ENCODE assay signal across 26 cellular contexts in genomic region chr3:132286035-132286434, GRCh38. TPM values are rescaled to one million over a fixed set of nuclear protein-coding genes. Genes with fewer than 3 reads are reported as not detected.
"Had no signal": no experiment of that assay in that cellular context is flagged by ENCODE, and none has a peak within 500 bp of the region (broad histone marks: within the 10 kb centered on the region; RNA-seq: fewer than 3 reads in every experiment).

No MANE protein-coding gene starts in this region.

- DNase-seq: activated CD4-positive, alpha-beta T cell treated with anti-CD3 and anti-CD28 coated beads, Interleukin-2, amount 50 U/mL, for 1 hour; activated CD8-positive, alpha-beta T cell treated with anti-CD3 and anti-CD28 coated beads for 36 hours; activated gamma-delta T cell treated with Interleukin-2 at 50 U/mL for 16 hours; activated naive CD8-positive, alpha-beta T cell treated with anti-CD3 and anti-CD28 coated beads, Interleukin-2, amount 50 U/mL, for 24 hours; activated T-cell treated with anti-CD3 and anti-CD28 coated beads, Interleukin-2, amount 50 U/mL, for 4 hours; amygdala; central memory CD4-positive, alpha-beta T cell; esophagus squamous epithelium; left cardiac atrium; mammary epithelial cell; midbrain; naive thymus-derived CD4-positive, alpha-beta T cell; occipital lobe; stimulated activated CD4-positive, alpha-beta T cell treated with anti-CD3 and anti-CD28 coated beads, Interleukin-2, amount 100 ng/mL, for 48 hours; stimulated activated naive CD8-positive, alpha-beta T cell treated with anti-CD3 and anti-CD28 coated beads, Interleukin-15, Interleukin-2, amounts not matched to agents 100 U/mL and 50 U/mL, for 24 hours; T-helper 17 cell; T1000; thyroid gland; upper lobe of right lung had no signal

- H2AFZ ChIP-seq: parathyroid adenoma had no signal

- H3K27me3 ChIP-seq: esophagus squamous epithelium, right atrium auricular region, thyroid gland, upper lobe of right lung had no signal

- H3K27ac ChIP-seq: esophagus squamous epithelium, parathyroid adenoma, thyroid gland, upper lobe of right lung had no signal

- H3K36me3 ChIP-seq: esophagus squamous epithelium, right atrium auricular region, thyroid gland, upper lobe of right lung had no signal

- H3K9ac ChIP-seq: parathyroid adenoma had no signal

- H3K4me3 ChIP-seq: esophagus squamous epithelium, right atrium auricular region, thyroid gland, upper lobe of right lung had no signal

- H3K79me2 ChIP-seq: parathyroid adenoma had no signal

- ATAC-seq: activated CD8-positive, alpha-beta T cell treated with anti-CD3 and anti-CD28 coated beads for 36 hours; activated naive CD8-positive, alpha-beta T cell treated with anti-CD3 and anti-CD28 coated beads, Interleukin-2, amount 50 U/mL, for 24 hours; activated T-cell treated with anti-CD3 and anti-CD28 coated beads, Interleukin-2, amount 50 U/mL, for 4 hours; activated T-helper 17 cell treated with anti-CD3 and anti-CD28 coated beads, Interleukin-2, amount 50 U/mL, for 72 hours; naive thymus-derived CD4-positive, alpha-beta T cell; stimulated activated naive CD8-positive, alpha-beta T cell treated with anti-CD3 and anti-CD28 coated beads, Interleukin-15, Interleukin-2, amounts not matched to agents 100 U/mL and 50 U/mL, for 24 hours; T-helper 17 cell; upper lobe of right lung had no signal

- FAIRE-seq: frontal cortex, keratinocyte had no signal

- H3K9me3 ChIP-seq: right atrium auricular region, thyroid gland, upper lobe of right lung had no signal

- H3K4me1 ChIP-seq: esophagus squamous epithelium, thyroid gland had no signal

RNA-seq across cellular contexts. Expression of gene ACP3, which starts 31.2 kb away (rescaled TPM):
- total RNA-seq: activated CD8-positive, alpha-beta T cell treated with anti-CD3 and anti-CD28 coated beads for 36 hours; activated T-cell treated with anti-CD3 and anti-CD28 coated beads, Interleukin-2, amount 50 U/mL, for 4 hours; activated T-helper 17 cell treated with anti-CD3 and anti-CD28 coated beads, Interleukin-2, amount 50 U/mL, for 72 hours; frontal cortex; pulmonary artery endothelial cell had no signal
- polyA plus RNA-seq: naive thymus-derived CD4-positive, alpha-beta T cell; neural cell had no signal
